Comparison of ENCODE assay signal across 8 cellular contexts in the genomic region with DNA sequence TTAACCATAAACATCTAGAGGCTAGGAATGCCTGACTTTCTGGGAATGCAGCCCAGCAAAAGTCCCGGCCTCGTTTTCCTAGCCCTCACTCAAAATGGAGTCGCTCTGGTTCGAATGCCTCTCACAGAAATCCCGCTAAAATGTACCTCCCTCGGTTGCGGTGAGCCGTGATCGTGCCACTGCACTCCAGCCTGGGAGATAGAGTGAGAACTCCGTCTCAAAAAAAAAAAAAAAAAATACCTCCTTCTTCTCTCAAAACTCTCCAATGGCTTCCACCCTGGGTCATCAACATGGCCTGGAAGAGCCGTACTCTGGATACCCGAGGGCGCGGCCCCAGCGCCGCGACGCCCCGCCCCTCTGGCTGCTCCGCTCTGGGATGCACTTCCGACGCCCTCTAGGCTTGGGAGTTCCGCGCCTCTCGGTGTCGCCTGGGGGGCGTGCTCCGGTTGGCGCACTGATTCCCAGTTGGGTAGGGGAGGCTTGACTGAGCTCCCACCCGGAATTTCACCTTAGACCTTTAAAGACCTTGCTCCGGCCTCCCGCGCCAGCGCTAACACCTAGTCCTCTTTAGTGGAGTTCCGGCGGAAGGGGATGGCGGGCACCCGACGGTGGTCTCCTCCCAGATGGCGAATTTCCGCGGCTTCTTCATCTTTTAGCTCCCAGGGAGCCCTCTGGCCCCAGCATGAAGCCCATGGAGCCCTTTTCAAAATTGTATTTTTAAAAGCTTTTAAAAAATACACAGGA. TPM values are rescaled to one million over a fixed set of nuclear protein-coding genes. Genes with fewer than 3 reads are reported as not detected.
DNase-seq lines count a peak whose midpoint lies in the region; ATAC-seq and TF ChIP-seq lines count a peak whose summit lies in the region.
"Had no signal": no experiment of that assay in that cellular context is flagged by ENCODE, and none has a peak within 500 bp of the region (broad histone marks: within the 10 kb centered on the region; RNA-seq: fewer than 3 reads in every experiment).

No MANE protein-coding gene starts in this region.

- TF ChIP-seq EP300 in suprapubic skin (IDR thresholded peaks at IDR 0.05), result no peak

- peak; percentile 39 for ATAC-seq in GM18502 (IDR thresholded peaks at IDR 0.05; ENCODE audit: poor library complexity, unreplicated experiment)

- TF ChIP-seq CTCF in WI38 (IDR thresholded peaks at IDR 0.05; ENCODE audit: low read depth, low read length) (no peak), suprapubic skin (IDR thresholded peaks at IDR 0.05) (no peak)

- H3K4me1 ChIP-seq in mesodermal cell (ENCODE audit: control insufficient read depth, insufficient read depth, low read length, poor library complexity, severe bottlenecking) (no peaks in the 10 kb centered on the region), suprapubic skin (peaks cover 32% of the 10 kb centered on the region)

- no peak overlapping the region for H3K27ac ChIP-seq in mesodermal cell (ENCODE audit: low read depth, low read length, severe bottlenecking)
- no peak overlapping the region for H3K27ac ChIP-seq in suprapubic skin

- WGBS in mesodermal cell (ENCODE audit: insufficient coverage in 2 of 2), 2 experiments, result 7 to 12% methylated on average over 15 to 30 of the region's 42 CpGs
- 4% methylated on average over 18 of the region's 42 CpGs for WGBS in suprapubic skin

- no peak for TF ChIP-seq POLR2A in suprapubic skin (IDR thresholded peaks at IDR 0.05)

- H3K36me3 ChIP-seq in mesodermal cell (ENCODE audit: control insufficient read depth, insufficient read depth, low read length) (peaks cover 11% of the 10 kb centered on the region), suprapubic skin (peaks cover 10% of the 10 kb centered on the region)

- DNase-seq in NCI-H146 treated with DMSO at 0.1 percent for 48 hours (lab: John Stamatoyannopoulos, UW; ENCODE audit: unreplicated experiment) (peak; percentile 91), suprapubic skin (ENCODE audit: low spot score in 2 of 2) (no peak), NCI-H2107 treated with DMSO at 0.1 percent for 48 hours (lab: John Stamatoyannopoulos, UW; ENCODE audit: unreplicated experiment) (no peak)
- peak; percentile 39 for DNase-seq in effector CD8-positive, alpha-beta T cell (lab: John Stamatoyannopoulos, UW)

- no peaks in the 10 kb centered on the region for H3K9me3 ChIP-seq in mesodermal cell (ENCODE audit: control insufficient read depth, low read length)
- no peaks in the 10 kb centered on the region for H3K9me3 ChIP-seq in suprapubic skin

- H3K4me3 ChIP-seq in WI38 (ENCODE audit: low read depth, low read length) (peak overlapping the region; percentile 52), mesodermal cell (ENCODE audit: extremely low read depth, insufficient read depth, low read length, poor library complexity, severe bottlenecking) (peak overlapping the region; percentile 40), suprapubic skin (peak overlapping the region; percentile 55)

- no peaks in the 10 kb centered on the region for H3K27me3 ChIP-seq in suprapubic skin

RNA-seq across cellular contexts. Expression of gene HMGN4, which starts 12.3 kb away (rescaled TPM):
- 67.9 TPM for polyA plus RNA-seq in mesodermal cell (2013, experiment 1 of 2)
- 65.0 TPM for polyA plus RNA-seq in mesodermal cell (2013, experiment 2 of 2)
- 10 to 100 TPM; 25.2 to 48.5 (median 34.5) TPM for total RNA-seq in suprapubic skin

RNA-seq across cellular contexts. Expression of gene ABT1, which starts 46.3 kb away (rescaled TPM):
- 20.4 TPM for polyA plus RNA-seq in mesodermal cell (2013, experiment 1 of 2)
- polyA plus RNA-seq in mesodermal cell (2013, experiment 2 of 2), result 19.2 TPM
- total RNA-seq in suprapubic skin, result 10 to 100 TPM; 17.4 to 30.0 (median 21.1) TPM

RNA-seq across cellular contexts. Expression of gene BTN1A1, which starts 50.3 kb away (rescaled TPM):
- not detected for polyA plus RNA-seq in mesodermal cell (2013, experiment 1 of 2)
- not detected for polyA plus RNA-seq in mesodermal cell (2013, experiment 2 of 2)
- not detected for total RNA-seq in suprapubic skin
- total RNA-seq: glomerular endothelial cell had no signal

Comparison
In these comparisons a context has a peak if more than half of its experiments do, and no peak if none do; other contexts are left out.
1. DNase-seq: peak in NCI-H146 treated with DMSO at 0.1 percent for 48 hours (single experiment) and effector CD8-positive, alpha-beta T cell (single experiment); none in suprapubic skin (0 of 2) and NCI-H2107 treated with DMSO at 0.1 percent for 48 hours (single experiment).
2. Peak in every context shown above with its lines, with median percentiles within 50 percentile points of each other: H3K4me3 ChIP-seq.